ENCODE assay signal across 16 cellular contexts in genomic region chr22:47151490-47151889, GRCh38.
DNase-seq lines count a peak whose midpoint lies in the region; ATAC-seq and TF ChIP-seq lines count a peak whose summit lies in the region.
"Had no signal": no experiment of that assay in that cellular context is flagged by ENCODE, and none has a peak within 500 bp of the region (broad histone marks: within the 10 kb centered on the region; RNA-seq: fewer than 3 reads in every experiment).

No MANE protein-coding gene starts in this region.

- no peaks in the 10 kb centered on the region for H3K9me2 ChIP-seq in HCT116 (ENCODE audit: insufficient read depth)

- no peak overlapping the region for H3K4me3 Mint-ChIP-seq in chondrocyte (ENCODE audit: unreplicated experiment)
- H3K4me3 Mint-ChIP-seq: activated naive CD8-positive, alpha-beta T cell treated with anti-CD3 and anti-CD28 coated beads, Interleukin-2, amount 10 ng/mL, durations not matched to agents 7 days and 5 days; activated T-cell treated with anti-CD3 and anti-CD28 coated beads, Interleukin-2, amount 50 U/mL, for 4 hours; central memory CD8-positive, alpha-beta T cell had no signal

- no peaks in the 10 kb centered on the region for H3K36me3 ChIP-seq in HCT116 (ENCODE audit: control insufficient read depth in 1 of 2, insufficient read depth in 2 of 2, low read length in 2 of 2)
- H3K36me3 ChIP-seq: pancreas had no signal

- no peak overlapping the region for H3K27ac ChIP-seq in HCT116 (ENCODE audit: low read depth, low read length)
- H3K27ac ChIP-seq: pancreas had no signal

- no peak for TF ChIP-seq RAD21 in HCT116 (IDR thresholded peaks at IDR 0.05; ENCODE audit: low read depth)

- H3K36me3 Mint-ChIP-seq in chondrocyte (ENCODE audit: low read depth) = no peaks in the 10 kb centered on the region

- no peaks in the 10 kb centered on the region for H3K27me3 Mint-ChIP-seq in chondrocyte (ENCODE audit: low read depth)
- H3K27me3 Mint-ChIP-seq: activated naive CD8-positive, alpha-beta T cell treated with anti-CD3 and anti-CD28 coated beads, Interleukin-2, amount 10 ng/mL, durations not matched to agents 7 days and 5 days; central memory CD8-positive, alpha-beta T cell had no signal

- no peaks in the 10 kb centered on the region for H3K79me2 ChIP-seq in HCT116 (ENCODE audit: insufficient read depth, low read length)

- TF ChIP-seq POLR2A in HCT116 (IDR thresholded peaks at IDR 0.05; ENCODE audit: borderline replicate concordance, extremely low read depth, insufficient read depth, insufficient read length) = no peak

- DNase-seq in AG08395 (ENCODE audit: low spot score) (peak; percentile 17), HCT116 (ENCODE audit: low read depth, low spot score) (no peak), UCSD-AML1 (lab: John Stamatoyannopoulos, UW; ENCODE audit: unreplicated experiment) (peak; percentile 25), glomerular visceral epithelial cell (ENCODE audit: extremely low spot score) (peak; percentile 50), chondrocyte (ENCODE audit: low spot score) (no peak)
- no peak for DNase-seq in stimulated activated CD4-positive, alpha-beta T cell treated with anti-CD3 and anti-CD28 coated beads, Interleukin-4, amount 100 ng/mL, for 24 hours
- DNase-seq: activated CD4-positive, alpha-beta T cell treated with anti-CD3 and anti-CD28 coated beads, Interleukin-2, amount 50 U/mL, for 48 hours; activated naive CD8-positive, alpha-beta T cell treated with anti-CD3 and anti-CD28 coated beads, Interleukin-2, amount 10 ng/mL, durations not matched to agents 7 days and 5 days; activated T-cell treated with anti-CD3 and anti-CD28 coated beads, Interleukin-2, amount 50 U/mL, for 4 hours; NCI-H1092 treated with DMSO at 0.1 percent for 48 hours; NCI-H748 treated with DMSO at 0.1 percent for 48 hours; stimulated activated CD4-positive, alpha-beta T cell treated with anti-CD3 and anti-CD28 coated beads, Interleukin-2, amount 100 ng/mL, for 24 hours had no signal

- no peaks in the 10 kb centered on the region for H4K20me1 ChIP-seq in HCT116 (ENCODE audit: insufficient read depth)

- peaks cover 7% of the 10 kb centered on the region for H3K4me1 Mint-ChIP-seq in chondrocyte (ENCODE audit: low read depth)

- no peak overlapping the region for H2AFZ ChIP-seq in HCT116 (ENCODE audit: low read depth, low read length, poor library complexity, severe bottlenecking)

- no peaks in the 10 kb centered on the region for H3K9me3 ChIP-seq in HCT116 (ENCODE audit: control insufficient read depth in 1 of 2, insufficient read depth in 1 of 2, low read depth in 1 of 2, low read length in 2 of 2)
- H3K9me3 ChIP-seq: pancreas had no signal

- TF ChIP-seq CTCF in HCT116 (IDR thresholded peaks at IDR 0.05 in 2 of 3, conservative IDR thresholded peaks at IDR 0.05 in 1 of 3; ENCODE audit: borderline replicate concordance in 1 of 3, insufficient read depth in 1 of 3, low read depth in 2 of 3, low read length in 2 of 3) (no peak), chondrocyte (IDR thresholded peaks at IDR 0.05) (no peak)

- RAD21 ChIA-PET in HCT116 (lab: Charles Lee; ENCODE audit: low non-redundant PET in 1 of 2, low total read pairs in 2 of 2, uncharacterized antibody in 2 of 2, unreplicated experiment in 2 of 2) = interaction anchor here in 1 of 2 experiments (0.6 kb wide), 1 partner anchor 376 kb away, joined by 3 read pairs; no protein-coding TSS in a partner anchor

- H3K4me2 ChIP-seq in HCT116 (ENCODE audit: low read length) = no peak overlapping the region

- H3K9ac ChIP-seq in HCT116 (ENCODE audit: low read length) = no peak overlapping the region

- no peak overlapping the region for H3K4me3 ChIP-seq in HCT116 (replicated peaks in 1 of 2; ENCODE audit: low read depth in 1 of 2, low read length in 2 of 2)
- H3K4me3 ChIP-seq: pancreas had no signal

- 0 out of 2 replicates have a peak, but pooled peaks have one; percentile 31 for ATAC-seq in HCT116
- ATAC-seq in GM21576 (IDR thresholded peaks at IDR 0.05; ENCODE audit: unreplicated experiment) = no peak
- no peak for ATAC-seq in GM18868 (IDR thresholded peaks at IDR 0.05; ENCODE audit: unreplicated experiment)
- ATAC-seq: activated T-cell treated with anti-CD3 and anti-CD28 coated beads, Interleukin-2, amount 50 U/mL, for 4 hours; pancreas had no signal

- CTCF ChIA-PET in HCT116 (lab: Charles Lee) = no interaction called here

- H3K27ac Mint-ChIP-seq in chondrocyte (ENCODE audit: unreplicated experiment) = no peak overlapping the region
- H3K27ac Mint-ChIP-seq: activated naive CD8-positive, alpha-beta T cell treated with anti-CD3 and anti-CD28 coated beads, Interleukin-2, amount 10 ng/mL, durations not matched to agents 7 days and 5 days had no signal

- H3K4me1 ChIP-seq in HCT116 (ENCODE audit: control insufficient read depth in 1 of 2, insufficient read depth in 2 of 2, low read length in 2 of 2) = peaks cover 0 to 10% of the 10 kb centered on the region in 2 experiments; a peak in 2 of 4 replicates

- intact Hi-C loops in HCT116 (cut with micrococcal nuclease) = no loop called here

- BruUV-seq in HCT116 (replicated peaks; lab: Mats Ljungman, UMichigan) = no TSS peak

- peaks cover 6% of the 10 kb centered on the region for H3K9me3 Mint-ChIP-seq in chondrocyte (ENCODE audit: low read depth)
- H3K9me3 Mint-ChIP-seq: activated naive CD8-positive, alpha-beta T cell treated with anti-CD3 and anti-CD28 coated beads, Interleukin-2, amount 10 ng/mL, durations not matched to agents 7 days and 5 days; activated T-cell treated with anti-CD3 and anti-CD28 coated beads, Interleukin-2, amount 50 U/mL, for 4 hours; central memory CD8-positive, alpha-beta T cell had no signal

- no peaks in the 10 kb centered on the region for H3K27me3 ChIP-seq in HCT116 (ENCODE audit: insufficient read depth, low read length)
- H3K27me3 ChIP-seq: pancreas had no signal

- POLR2A ChIA-PET in HCT116 (lab: Charles Lee) = no interaction called here

TF ChIP-seq in HCT116, 20 proteins besides CTCF, POLR2A, EP300 and RAD21:
- TF ChIP-seq ZFX (IDR thresholded peaks at IDR 0.05) (no peak), ZBTB33 (IDR thresholded peaks at IDR 0.05; ENCODE audit: extremely low read depth, insufficient replicate concordance, low read length) (no peak), CEBPB (IDR thresholded peaks at IDR 0.05; ENCODE audit: low read depth) (no peak)
TF ChIP-seq in HCT116: peak in this region for 0.

Comparison
In these comparisons a context has a peak if more than half of its experiments do, and no peak if none do; other contexts are left out.
1. DNase-seq: peak in AG08395 (single experiment), UCSD-AML1 (single experiment) and glomerular visceral epithelial cell (single experiment); none in HCT116 (single experiment), chondrocyte (single experiment) and stimulated activated CD4-positive, alpha-beta T cell treated with anti-CD3 and anti-CD28 coated beads, Interleukin-4, amount 100 ng/mL, for 24 hours (single experiment).